Comparison of ENCODE assay signal across 12 cellular contexts in the genomic region with DNA sequence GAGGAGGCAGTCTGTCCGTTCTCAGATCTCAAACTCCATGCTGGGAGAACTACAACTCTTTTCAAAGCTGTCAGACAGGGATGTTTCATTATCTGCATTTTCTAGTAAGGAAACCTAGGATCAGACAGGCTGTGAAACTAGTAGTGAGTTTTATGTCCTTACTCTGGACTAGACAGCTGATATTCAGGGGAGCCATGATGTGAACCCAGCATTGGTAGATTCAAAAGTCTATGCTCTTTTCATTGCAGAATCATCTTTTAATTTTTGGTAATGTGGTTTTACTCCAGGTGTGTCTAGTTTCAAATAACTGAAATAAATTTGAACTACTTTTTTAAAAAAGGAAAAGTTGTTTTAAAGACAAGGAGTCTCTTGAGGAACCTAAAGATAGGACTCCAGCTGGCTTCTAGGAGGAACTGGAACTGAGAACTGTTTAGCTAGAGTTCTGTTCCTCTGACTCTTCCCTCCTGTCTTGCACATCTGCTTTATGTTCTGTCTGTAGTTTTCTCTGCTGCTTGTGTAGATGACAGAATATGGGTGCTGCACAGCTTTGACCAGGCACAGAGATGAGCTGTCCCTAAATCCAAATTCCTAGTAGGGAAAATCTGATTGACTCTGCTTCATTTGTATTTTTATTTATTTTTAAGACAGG. TPM values are rescaled to one million over a fixed set of nuclear protein-coding genes. Genes with fewer than 3 reads are reported as not detected.
DNase-seq lines count a peak whose midpoint lies in the region; ATAC-seq and TF ChIP-seq lines count a peak whose summit lies in the region.
"Had no signal": no experiment of that assay in that cellular context is flagged by ENCODE, and none has a peak within 500 bp of the region (broad histone marks: within the 10 kb centered on the region; RNA-seq: fewer than 3 reads in every experiment).

No MANE protein-coding gene starts in this region.

- H3K27ac ChIP-seq in naive thymus-derived CD4-positive, alpha-beta T cell (ENCODE audit: low read depth, low read length): no peak overlapping the region
- H3K27ac ChIP-seq in tibial nerve: no peak overlapping the region

- H3K36me3 ChIP-seq in naive thymus-derived CD4-positive, alpha-beta T cell (ENCODE audit: control insufficient read depth in 2 of 3, insufficient read depth in 3 of 3, low read length in 3 of 3): no peaks in the 10 kb centered on the region
- H3K36me3 ChIP-seq in tibial nerve: no peaks in the 10 kb centered on the region
- H3K36me3 ChIP-seq: thoracic aorta had no signal

- peaks cover 8 to 28% (median 15%) of the 10 kb centered on the region in 5 donors for H3K27me3 Mint-ChIP-seq in naive thymus-derived CD4-positive, alpha-beta T cell
- H3K27me3 Mint-ChIP-seq: activated naive CD8-positive, alpha-beta T cell treated with anti-CD3 and anti-CD28 coated beads for 36 hours had no signal

- 50 to 89% methylated on average over 1 of the region's 1 CpG for WGBS in tibial nerve, 2 donors

- peaks cover 0 to 12% (median 3%) of the 10 kb centered on the region in 5 donors for H3K36me3 Mint-ChIP-seq in naive thymus-derived CD4-positive, alpha-beta T cell

- H3K4me1 ChIP-seq in naive thymus-derived CD4-positive, alpha-beta T cell (ENCODE audit: control insufficient read depth in 2 of 2, insufficient read depth in 2 of 2, low read length in 2 of 2): no peaks in the 10 kb centered on the region
- peaks cover 0 to 12% (median 0%) of the 10 kb centered on the region in 4 donors for H3K4me1 ChIP-seq in tibial nerve

- H3K9me3 ChIP-seq in naive thymus-derived CD4-positive, alpha-beta T cell (ENCODE audit: control insufficient read depth in 2 of 3, low read length in 3 of 3): no peaks in the 10 kb centered on the region
- no peaks in the 10 kb centered on the region for H3K9me3 ChIP-seq in tibial nerve
- H3K9me3 ChIP-seq: thoracic aorta had no signal

- TF ChIP-seq EP300 in tibial nerve (IDR thresholded peaks at IDR 0.05): no peak

- H3K4me3 ChIP-seq in naive thymus-derived CD4-positive, alpha-beta T cell (ENCODE audit: low read length): no peak overlapping the region
- no peak overlapping the region for H3K4me3 ChIP-seq in tibial nerve
- H3K4me3 ChIP-seq: skin epidermis, thoracic aorta had no signal

- CTCF ChIA-PET in naive thymus-derived CD4-positive, alpha-beta T cell (lab: Charles Lee): no interaction called here

- no peak for DNase-seq in naive thymus-derived CD4-positive, alpha-beta T cell
- no peak for DNase-seq in stimulated activated CD4-positive, alpha-beta T cell treated with anti-CD3 and anti-CD28 coated beads, Interleukin-2, amount 100 ng/mL, for 48 hours
- DNase-seq in glomerular visceral epithelial cell (ENCODE audit: extremely low spot score): no peak
- no peak for DNase-seq in stimulated activated CD4-positive, alpha-beta T cell treated with anti-CD3 and anti-CD28 coated beads, Interleukin-4, amount 100 ng/mL, for 1 hour
- DNase-seq in tibial nerve (ENCODE audit: low spot score in 2 of 2): no peak
- DNase-seq: activated naive CD8-positive, alpha-beta T cell treated with anti-CD3 and anti-CD28 coated beads for 36 hours; left colon had no signal

- peaks cover 0 to 2% (median 0%) of the 10 kb centered on the region in 7 donors for H3K4me1 Mint-ChIP-seq in naive thymus-derived CD4-positive, alpha-beta T cell
- H3K4me1 Mint-ChIP-seq: activated naive CD8-positive, alpha-beta T cell treated with anti-CD3 and anti-CD28 coated beads for 36 hours had no signal

- intact Hi-C loops in naive thymus-derived CD4-positive, alpha-beta T cell (cut with micrococcal nuclease): no loop called here

- H3K27ac Mint-ChIP-seq in naive thymus-derived CD4-positive, alpha-beta T cell: no peak overlapping the region
- H3K27ac Mint-ChIP-seq: activated naive CD8-positive, alpha-beta T cell treated with anti-CD3 and anti-CD28 coated beads for 36 hours had no signal

- no peak for TF ChIP-seq POLR2A in tibial nerve (IDR thresholded peaks at IDR 0.05)

- POLR2A ChIA-PET in naive thymus-derived CD4-positive, alpha-beta T cell (lab: Charles Lee): no interaction called here

- ATAC-seq in GM18870 (IDR thresholded peaks at IDR 0.05; ENCODE audit: unreplicated experiment): peak; percentile 90
- peak; percentile 75 for ATAC-seq in GM21737 (IDR thresholded peaks at IDR 0.05; ENCODE audit: unreplicated experiment)
- ATAC-seq in HG03520 (IDR thresholded peaks at IDR 0.05; ENCODE audit: unreplicated experiment): peak; percentile 97
- peak; percentile 49 for ATAC-seq in naive thymus-derived CD4-positive, alpha-beta T cell
- ATAC-seq: left colon had no signal

- no peak overlapping the region for H3K4me3 Mint-ChIP-seq in naive thymus-derived CD4-positive, alpha-beta T cell
- H3K4me3 Mint-ChIP-seq: activated naive CD8-positive, alpha-beta T cell treated with anti-CD3 and anti-CD28 coated beads for 36 hours had no signal

- no peak for TF ChIP-seq CTCF in tibial nerve (IDR thresholded peaks at IDR 0.05)

- H3K27me3 ChIP-seq in naive thymus-derived CD4-positive, alpha-beta T cell (ENCODE audit: control insufficient read depth in 2 of 2, insufficient read depth in 2 of 2, low read length in 2 of 2): no peaks in the 10 kb centered on the region
- no peaks in the 10 kb centered on the region for H3K27me3 ChIP-seq in tibial nerve

- peaks cover 5 to 24% (median 10%) of the 10 kb centered on the region in 11 donors for H3K9me3 Mint-ChIP-seq in naive thymus-derived CD4-positive, alpha-beta T cell

RNA-seq across cellular contexts. Expression of a gene that starts 27.8 kb away (rescaled TPM):
- total RNA-seq in naive thymus-derived CD4-positive, alpha-beta T cell: 10 to 100 TPM in 1 of 5 experiments, 1 to 10 TPM in 4; 1.5 to 23.5 (median 7.9) TPM
- polyA plus RNA-seq in naive thymus-derived CD4-positive, alpha-beta T cell: 1 to 10 TPM; 1.6 to 1.8 TPM
- 10 to 100 TPM in 3 of 4 donors, 1 to 10 TPM in 1; 6.5 to 15.5 (median 13.6) TPM for total RNA-seq in tibial nerve
